14 cellular contexts compared by ENCODE assay signal in the genomic region with DNA sequence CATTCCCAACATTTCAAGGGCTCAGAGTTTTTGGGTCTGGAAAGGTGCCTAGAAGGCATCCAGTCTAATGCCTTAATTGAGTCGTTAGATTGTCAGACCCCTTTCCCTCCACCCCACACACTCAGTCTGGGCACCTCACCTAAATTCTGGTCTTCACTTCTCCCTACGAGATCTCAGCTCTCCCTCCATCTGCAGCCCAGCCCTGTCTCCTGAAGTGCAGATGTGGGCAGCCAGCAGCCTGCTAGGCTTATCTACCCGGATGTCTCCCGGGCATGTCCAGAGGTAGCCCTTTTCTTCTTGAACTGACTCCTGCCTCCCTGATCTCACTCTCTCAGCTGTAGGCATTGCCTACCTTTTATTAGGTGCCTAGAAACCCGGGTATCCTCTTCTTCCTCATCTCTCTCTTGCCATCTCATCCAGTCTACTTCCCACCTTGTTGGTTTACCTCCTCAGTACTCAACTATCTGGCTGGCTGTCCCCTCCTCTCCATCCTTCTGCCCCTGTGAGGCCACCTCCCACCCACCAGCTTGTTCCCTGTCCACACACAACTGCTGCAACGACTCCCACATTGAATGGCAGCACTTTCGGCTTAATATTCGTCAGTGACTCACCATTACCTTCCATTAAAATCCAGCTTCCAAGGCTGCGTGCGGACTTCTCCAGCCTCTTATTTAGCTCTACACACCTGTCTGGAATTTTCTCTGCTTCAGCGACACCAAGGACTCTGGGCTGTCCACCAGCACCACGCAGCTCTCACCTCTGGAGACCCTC. TPM values are rescaled to one million over a fixed set of nuclear protein-coding genes. Genes with fewer than 3 reads are reported as not detected.
DNase-seq lines count a peak whose midpoint lies in the region; TF ChIP-seq lines count a peak whose summit lies in the region.
"Had no signal": no experiment of that assay in that cellular context is flagged by ENCODE, and none has a peak within 500 bp of the region (broad histone marks: within the 10 kb centered on the region; RNA-seq: fewer than 3 reads in every experiment).

No MANE protein-coding gene starts in this region.

- peak overlapping the region; percentile 27 for H3K27ac Mint-ChIP-seq in T-helper 2 cell treated with Interferon-gamma antibody and Interleukin-4, amounts not matched to agents 5 μg/mL and 100 μg/mL, for 36 hours
- H3K27ac Mint-ChIP-seq in endodermal cell: no peak overlapping the region

- H3F3A ChIP-seq in smooth muscle cell (ENCODE audit: low read depth): no peaks in the 10 kb centered on the region

- TF ChIP-seq POLR2A in esophagus muscularis mucosa (IDR thresholded peaks at IDR 0.05; ENCODE audit: low read depth): no peak

- H3K36me3 Mint-ChIP-seq in T-helper 2 cell treated with Interferon-gamma antibody and Interleukin-4, amounts not matched to agents 5 μg/mL and 100 μg/mL, for 36 hours (ENCODE audit: low read depth): no peaks in the 10 kb centered on the region
- no peaks in the 10 kb centered on the region for H3K36me3 Mint-ChIP-seq in endodermal cell (ENCODE audit: low read depth)

- H4K20me1 ChIP-seq in OCI-LY3 (ENCODE audit: insufficient read depth, low read length) (no peaks in the 10 kb centered on the region), smooth muscle cell (ENCODE audit: low read depth) (no peaks in the 10 kb centered on the region)

- H3K9ac ChIP-seq in OCI-LY3 (ENCODE audit: low read length) (peak overlapping the region; percentile 80; the same call in 1 of the 2 replicates), endodermal cell (ENCODE audit: extremely low read depth, low read length, poor library complexity, severe bottlenecking) (no peak overlapping the region), smooth muscle cell (ENCODE audit: low read depth) (no peak overlapping the region)

- peaks cover 11% of the 10 kb centered on the region; the same call in 1 of the 2 replicates for H3K27me3 ChIP-seq in OCI-LY3 (ENCODE audit: low read depth, low read length)
- peaks cover 53% of the 10 kb centered on the region for H3K27me3 ChIP-seq in endodermal cell (ENCODE audit: control insufficient read depth, insufficient read depth, low read length, poor library complexity, severe bottlenecking)
- H3K27me3 ChIP-seq in smooth muscle cell (ENCODE audit: low read depth): peaks cover 37% of the 10 kb centered on the region
- peaks cover 0 to 86% (median 17%) of the 10 kb centered on the region in 4 donors for H3K27me3 ChIP-seq in esophagus muscularis mucosa

- TF ChIP-seq EP300 in esophagus muscularis mucosa (IDR thresholded peaks at IDR 0.05): no peak

- H3K79me2 ChIP-seq in OCI-LY3 (ENCODE audit: low read length) (peaks cover 27% of the 10 kb centered on the region), smooth muscle cell (ENCODE audit: low read depth) (no peaks in the 10 kb centered on the region)

- H3K9me3 ChIP-seq in OCI-LY3 (ENCODE audit: insufficient read depth, low read length) (no peaks in the 10 kb centered on the region), endodermal cell (ENCODE audit: control insufficient read depth, low read length) (no peaks in the 10 kb centered on the region), smooth muscle cell (replicated peaks; ENCODE audit: low read depth) (no peaks in the 10 kb centered on the region), esophagus muscularis mucosa (no peaks in the 10 kb centered on the region)
- H3K9me3 ChIP-seq: heart left ventricle had no signal

- H3K9me3 Mint-ChIP-seq in T-helper 2 cell treated with Interferon-gamma antibody and Interleukin-4, amounts not matched to agents 5 μg/mL and 100 μg/mL, for 36 hours: no peaks in the 10 kb centered on the region
- H3K9me3 Mint-ChIP-seq in endodermal cell: no peaks in the 10 kb centered on the region

- H3K27ac ChIP-seq in OCI-LY3 (ENCODE audit: low read length) (no peak overlapping the region), endodermal cell (ENCODE audit: low read depth, low read length) (no peak overlapping the region), smooth muscle cell (ENCODE audit: low read depth) (no peak overlapping the region), esophagus muscularis mucosa (replicated peaks in 1 of 4) (no peak overlapping the region)
- H3K27ac ChIP-seq: heart left ventricle, SK-N-MC had no signal

- DNase-seq in T-helper 2 cell treated with Interferon-gamma antibody and Interleukin-4, amounts not matched to agents 5 μg/mL and 100 μg/mL, for 36 hours (ENCODE audit: low spot score): no peak
- DNase-seq in T-helper 2 cell (no peak), endodermal cell (no peak), smooth muscle cell (lab: John Stamatoyannopoulos, UW; ENCODE audit: unreplicated experiment) (no peak), NCI-H446 (lab: John Stamatoyannopoulos, UW) (no peak), NCI-H187 treated with DMSO at 0.1 percent for 48 hours (lab: John Stamatoyannopoulos, UW) (no peak), esophagus muscularis mucosa (ENCODE audit: extremely low spot score) (no peak)
- DNase-seq: ACHN, heart left ventricle, MM.1S, NCI-H524 treated with DMSO at 0.1 percent for 48 hours had no signal

- peak overlapping the region; percentile 89 for H3K4me3 ChIP-seq in OCI-LY3 (ENCODE audit: low read length)
- no peak overlapping the region for H3K4me3 ChIP-seq in endodermal cell (ENCODE audit: low read length)
- no peak overlapping the region for H3K4me3 ChIP-seq in smooth muscle cell
- H3K4me3 ChIP-seq in esophagus muscularis mucosa: no peak overlapping the region

- peaks cover 50% of the 10 kb centered on the region for H3K4me1 ChIP-seq in OCI-LY3 (ENCODE audit: low read length)
- no peaks in the 10 kb centered on the region for H3K4me1 ChIP-seq in endodermal cell (ENCODE audit: control insufficient read depth, insufficient read depth, low read length)
- peaks cover 4% of the 10 kb centered on the region for H3K4me1 ChIP-seq in smooth muscle cell (ENCODE audit: low read depth)
- H3K4me1 ChIP-seq in esophagus muscularis mucosa: peaks cover 9 to 16% (median 14%) of the 10 kb centered on the region in 4 donors

- H3K4me2 ChIP-seq in OCI-LY3 (ENCODE audit: low read length): peak overlapping the region; percentile 88
- H3K4me2 ChIP-seq in smooth muscle cell: peak overlapping the region; percentile 96

- H3K4me3 Mint-ChIP-seq in T-helper 2 cell treated with Interferon-gamma antibody and Interleukin-4, amounts not matched to agents 5 μg/mL and 100 μg/mL, for 36 hours: peak overlapping the region; percentile 74
- H3K4me3 Mint-ChIP-seq in endodermal cell: peak overlapping the region; percentile 60

- peaks cover 4% of the 10 kb centered on the region for H3K36me3 ChIP-seq in OCI-LY3 (replicated peaks; ENCODE audit: low read depth, low read length)
- H3K36me3 ChIP-seq in endodermal cell (ENCODE audit: control insufficient read depth, insufficient read depth, low read length): no peaks in the 10 kb centered on the region
- no peaks in the 10 kb centered on the region for H3K36me3 ChIP-seq in smooth muscle cell (ENCODE audit: low read depth)
- H3K36me3 ChIP-seq in esophagus muscularis mucosa: no peaks in the 10 kb centered on the region
- H3K36me3 ChIP-seq: heart left ventricle had no signal

- peaks cover 10% of the 10 kb centered on the region for H3K4me1 Mint-ChIP-seq in T-helper 2 cell treated with Interferon-gamma antibody and Interleukin-4, amounts not matched to agents 5 μg/mL and 100 μg/mL, for 36 hours (ENCODE audit: low read depth)
- peaks cover 6% of the 10 kb centered on the region for H3K4me1 Mint-ChIP-seq in endodermal cell

- TF ChIP-seq CTCF in OCI-LY3 (IDR thresholded peaks at IDR 0.05; ENCODE audit: low read depth, low read length): no peak
- no peak for TF ChIP-seq CTCF in endodermal cell (conservative IDR thresholded peaks at IDR 0.05)
- no peak for TF ChIP-seq CTCF in smooth muscle cell (IDR thresholded peaks at IDR 0.05; ENCODE audit: borderline replicate concordance, insufficient read depth, poor library complexity, severe bottlenecking)
- no peak for TF ChIP-seq CTCF in esophagus muscularis mucosa (IDR thresholded peaks at IDR 0.05)

- 71 to 83% methylated on average over 10 to 12 of the region's 12 CpGs for WGBS in endodermal cell (ENCODE audit: insufficient coverage in 1 of 2, insufficient read length in 1 of 2), 2 experiments
- WGBS in smooth muscle cell (ENCODE audit: low lambda C conversion rate): 70% methylated on average over 12 of the region's 12 CpGs
- 71% methylated on average over 12 of the region's 12 CpGs for WGBS in esophagus muscularis mucosa

- H2AFZ ChIP-seq in OCI-LY3 (ENCODE audit: low read depth, low read length) (no peak overlapping the region), smooth muscle cell (ENCODE audit: low read depth) (no peak overlapping the region)

- peaks cover 42% of the 10 kb centered on the region for H3K27me3 Mint-ChIP-seq in T-helper 2 cell treated with Interferon-gamma antibody and Interleukin-4, amounts not matched to agents 5 μg/mL and 100 μg/mL, for 36 hours (ENCODE audit: low read depth)
- H3K27me3 Mint-ChIP-seq in endodermal cell (ENCODE audit: insufficient read depth): peaks cover 74% of the 10 kb centered on the region

- intact Hi-C loops in esophagus muscularis mucosa (cut with DNase I): no loop called here

RNA-seq across cellular contexts. Expression of a gene that starts 6.2 kb away (rescaled TPM):
- total RNA-seq in endodermal cell (10 to 100 TPM; 10.9 to 13.9 TPM), smooth muscle cell (0.99 and 1.3 TPM in 2 replicates), esophagus muscularis mucosa (under 1 TPM; under 0.01 to 0.50 (median 0.36) TPM)
- polyA plus RNA-seq in endodermal cell (2013, experiment 1 of 2): 62.4 TPM
- 55.8 TPM for polyA plus RNA-seq in endodermal cell (2013, experiment 2 of 2)
- polyA plus RNA-seq in smooth muscle cell: 0.65 and 1.1 TPM in 2 replicates

RNA-seq across cellular contexts. Expression of a gene that starts 23.1 kb away (rescaled TPM):
- total RNA-seq in endodermal cell (not detected), smooth muscle cell (not detected in 2 replicates), esophagus muscularis mucosa (1 to 10 TPM in 1 of 4 donors, under 1 TPM in 2, not detected in 1; 0.33 to 1.0 (median 0.45) TPM)
- polyA plus RNA-seq in endodermal cell (2013, experiment 1 of 2): not detected
- polyA plus RNA-seq in endodermal cell (2013, experiment 2 of 2): not detected
- polyA plus RNA-seq in smooth muscle cell: 0.10 and 0.26 TPM in 2 replicates
- total RNA-seq: lung microvascular endothelial cell had no signal

RNA-seq across cellular contexts. Expression of a gene that starts 28.5 kb away (rescaled TPM):
- total RNA-seq in endodermal cell (10 to 100 TPM; 28.5 to 43.1 TPM), smooth muscle cell (3.5 and 5.6 TPM in 2 replicates), esophagus muscularis mucosa (not detected)
- 32.1 TPM for polyA plus RNA-seq in endodermal cell (2013, experiment 1 of 2)
- polyA plus RNA-seq in endodermal cell (2013, experiment 2 of 2): 32.0 TPM
- 13.5 and 16.0 TPM in 2 replicates for polyA plus RNA-seq in smooth muscle cell

RNA-seq across cellular contexts. Expression of a gene that starts 48.9 kb away (rescaled TPM):
- total RNA-seq in endodermal cell (1 to 10 TPM; 1.7 to 3.3 TPM), smooth muscle cell (not detected in 2 replicates), esophagus muscularis mucosa (under 1 TPM in 2 of 4 donors, not detected in 2; 0.17 to 0.33 TPM)
- polyA plus RNA-seq in endodermal cell (2013, experiment 1 of 2): 3.1 TPM
- 2.4 TPM for polyA plus RNA-seq in endodermal cell (2013, experiment 2 of 2)
- polyA plus RNA-seq in smooth muscle cell: 0.15 and 0.37 TPM in 2 replicates
- total RNA-seq: lung microvascular endothelial cell had no signal
